Comparison of ENCODE assay signal across 29 cellular contexts in the genomic region with DNA sequence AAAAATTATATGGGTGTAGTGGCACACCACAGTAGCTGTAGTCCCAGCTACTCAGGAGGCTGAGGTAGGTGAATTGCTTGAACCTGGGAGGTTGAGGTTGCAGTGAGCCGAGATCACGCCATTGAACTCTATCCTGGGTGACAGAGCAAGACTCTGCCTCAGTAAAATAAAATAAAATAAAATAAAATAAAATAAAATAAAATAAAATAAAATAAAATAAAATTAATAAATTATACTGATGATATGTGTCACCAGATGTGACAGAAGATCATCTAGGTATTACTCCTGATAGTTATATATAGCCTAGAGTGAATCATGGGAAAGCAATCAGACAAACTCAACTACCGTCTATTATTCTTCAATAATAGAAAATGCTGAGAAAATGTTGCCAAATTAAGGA.
DNase-seq lines count a peak whose midpoint lies in the region; ATAC-seq and TF ChIP-seq lines count a peak whose summit lies in the region.
"Had no signal": no experiment of that assay in that cellular context is flagged by ENCODE, and none has a peak within 500 bp of the region (broad histone marks: within the 10 kb centered on the region; RNA-seq: fewer than 3 reads in every experiment).

No MANE protein-coding gene starts in this region.

- TF ChIP-seq CTCF in WTC11 (IDR thresholded peaks at IDR 0.05) (no peak), hepatocyte (IDR thresholded peaks at IDR 0.05; ENCODE audit: poor library complexity) (no peak)

- H3K4me1 Mint-ChIP-seq in WTC11 = peaks cover 3% of the 10 kb centered on the region
- H3K4me1 Mint-ChIP-seq: CD14-positive monocyte; CD4-positive, alpha-beta memory T cell; CD4-positive, CD25-positive, alpha-beta regulatory T cell; CD8-positive, alpha-beta memory T cell had no signal

- CTCF ChIA-PET in WTC11 (lab: Charles Lee) = no interaction called here

- no peak overlapping the region for H3K27ac Mint-ChIP-seq in WTC11
- H3K27ac Mint-ChIP-seq: B cell; CD14-positive monocyte; CD4-positive, alpha-beta memory T cell; CD4-positive, alpha-beta T cell; CD4-positive, CD25-positive, alpha-beta regulatory T cell; CD8-positive, alpha-beta memory T cell; CD8-positive, alpha-beta T cell had no signal

- no peaks in the 10 kb centered on the region for H3K36me3 ChIP-seq in hepatocyte (replicated peaks; ENCODE audit: insufficient read depth, low read depth)
- H3K36me3 ChIP-seq: BE2C; BLaER1; BLaER1 treated with 17β-estradiol and CSF1 and Interleukin-3, amounts not matched to agents 10 nM and 100 nM had no signal

- H3K79me2 ChIP-seq in hepatocyte = no peaks in the 10 kb centered on the region

- H3K4me3 ChIP-seq in hepatocyte = no peak overlapping the region
- H3K4me3 ChIP-seq: A549; BLaER1; BLaER1 treated with 17β-estradiol and CSF1 and Interleukin-3, amounts not matched to agents 10 nM and 100 nM had no signal

- no peaks in the 10 kb centered on the region for H3K9me2 ChIP-seq in hepatocyte (replicated peaks; ENCODE audit: insufficient read depth)

- WGBS in hepatocyte (ENCODE audit: low lambda C conversion rate, missing lambda C conversion rate) = 91% methylated on average over 3 of the region's 3 CpGs

- H3K4me1 ChIP-seq in hepatocyte (ENCODE audit: insufficient read depth) = no peaks in the 10 kb centered on the region
- H3K4me1 ChIP-seq: A549; BLaER1; BLaER1 treated with 17β-estradiol and CSF1 and Interleukin-3, amounts not matched to agents 10 nM and 100 nM; Caco-2 had no signal

- no peaks in the 10 kb centered on the region for H3K27me3 Mint-ChIP-seq in WTC11 (ENCODE audit: low read depth)
- H3K27me3 Mint-ChIP-seq: B cell; CD4-positive, alpha-beta memory T cell; CD4-positive, alpha-beta T cell; CD4-positive, CD25-positive, alpha-beta regulatory T cell; CD8-positive, alpha-beta memory T cell had no signal

- no peak overlapping the region for H3K4me2 ChIP-seq in hepatocyte
- H3K4me2 ChIP-seq: A549; BLaER1; BLaER1 treated with 17β-estradiol and CSF1 and Interleukin-3, amounts not matched to agents 10 nM and 100 nM had no signal

- no peak overlapping the region for H3K4me3 Mint-ChIP-seq in WTC11
- H3K4me3 Mint-ChIP-seq: B cell; CD14-positive monocyte; CD4-positive, alpha-beta memory T cell; CD4-positive, alpha-beta T cell; CD4-positive, CD25-positive, alpha-beta regulatory T cell; CD8-positive, alpha-beta memory T cell; CD8-positive, alpha-beta T cell had no signal

- H3K36me3 Mint-ChIP-seq in WTC11 = peaks cover 18% of the 10 kb centered on the region
- H3K36me3 Mint-ChIP-seq: CD14-positive monocyte; CD4-positive, alpha-beta memory T cell; CD4-positive, CD25-positive, alpha-beta regulatory T cell; CD8-positive, alpha-beta memory T cell; CD8-positive, alpha-beta T cell had no signal

- H3K9me3 ChIP-seq in hepatocyte (ENCODE audit: low read depth) = no peaks in the 10 kb centered on the region
- H3K9me3 ChIP-seq: A549; BLaER1; BLaER1 treated with 17β-estradiol and CSF1 and Interleukin-3, amounts not matched to agents 10 nM and 100 nM; Caco-2 had no signal

- no peak for DNase-seq in WTC11 (ENCODE audit: low spot score)
- no peak for DNase-seq in hepatocyte (ENCODE audit: low spot score)
- DNase-seq: 8988T; ACHN; AML-193; BE2C; C1 segment of cervical spinal cord; Caco-2; Calu3; CD4-positive, alpha-beta memory T cell; CD4-positive, alpha-beta T cell; CD4-positive, CD25-positive, alpha-beta regulatory T cell; CD8-positive, alpha-beta memory T cell; CD8-positive, alpha-beta T cell; COR-L47; DMS 273 treated with DMSO at 0.1 percent for 48 hours; DMS153; DMS53; DMS79; DMS79 treated with DMSO at 0.1 percent for 48 hours; DND-41; EL had no signal

- ATAC-seq in WTC11 = no peak
- ATAC-seq: A549; CD8-positive, alpha-beta T cell had no signal

- H3K9me3 Mint-ChIP-seq in WTC11 = peaks cover 40% of the 10 kb centered on the region
- H3K9me3 Mint-ChIP-seq: CD8-positive, alpha-beta T cell had no signal

- H4K20me1 ChIP-seq in hepatocyte (ENCODE audit: insufficient read depth, poor library complexity, severe bottlenecking) = no peaks in the 10 kb centered on the region
- H4K20me1 ChIP-seq: BLaER1; BLaER1 treated with 17β-estradiol and CSF1 and Interleukin-3, amounts not matched to agents 10 nM and 100 nM had no signal

- H3K27ac ChIP-seq in hepatocyte = no peak overlapping the region
- H3K27ac ChIP-seq: 22Rv1; A549; BLaER1; BLaER1 treated with 17β-estradiol and CSF1 and Interleukin-3, amounts not matched to agents 10 nM and 100 nM; C4-2B had no signal

- POLR2A ChIA-PET in WTC11 (lab: Charles Lee) = no interaction called here

- no peaks in the 10 kb centered on the region for H3K27me3 ChIP-seq in hepatocyte
- H3K27me3 ChIP-seq: BE2C; BLaER1; BLaER1 treated with 17β-estradiol and CSF1 and Interleukin-3, amounts not matched to agents 10 nM and 100 nM had no signal

- no peak overlapping the region for H2AFZ ChIP-seq in hepatocyte

TF ChIP-seq in WTC11, 78 proteins besides CTCF, POLR2A, EP300 and RAD21:
- TF ChIP-seq E2F4 (CRISPR knock-in tag; IDR thresholded peaks at IDR 0.05; ENCODE audit: borderline replicate concordance, low read depth) (no peak), HMGA2 (CRISPR knock-in tag; IDR thresholded peaks at IDR 0.05) (peak; percentile 94)
TF ChIP-seq in WTC11: peak in this region for 1.
